ENCODE assay signal across 29 cellular contexts in genomic region chr6:143515766-143516355, GRCh38.
"Had no signal": no experiment of that assay in that cellular context is flagged by ENCODE, and none has a peak within 500 bp of the region (broad histone marks: within the 10 kb centered on the region; RNA-seq: fewer than 3 reads in every experiment).

No MANE protein-coding gene starts in this region.

- H3K27ac ChIP-seq: cardiac muscle cell, epithelial cell of prostate, hepatocyte, neutrophil, ovary, prostate gland, spleen, thyroid gland, upper lobe of left lung had no signal

- H3K9me3 ChIP-seq: adrenal gland, ascending aorta, esophagus squamous epithelium, neutrophil, ovary, prostate gland, spleen, thyroid gland, upper lobe of left lung had no signal

- H3K27me3 ChIP-seq: adrenal gland, ascending aorta, cardiac muscle cell, esophagus squamous epithelium, hepatocyte, neutrophil, ovary, spleen, thyroid gland, upper lobe of left lung had no signal

- ATAC-seq: stimulated activated naive CD8-positive, alpha-beta T cell treated with anti-CD3 and anti-CD28 coated beads, Interleukin-15, Interleukin-2, amounts not matched to agents 100 U/mL and 50 U/mL, for 24 hours; T-helper 17 cell had no signal

- DNase-seq: activated CD4-positive, alpha-beta memory T cell treated with anti-CD3 and anti-CD28 coated beads for 36 hours; activated CD4-positive, alpha-beta T cell treated with anti-CD3 and anti-CD28 coated beads, Interleukin-2, amount 10 ng/mL, durations not matched to agents 24 days and 14 days; activated CD4-positive, CD25-positive, alpha-beta regulatory T cell treated with anti-CD3 and anti-CD28 coated beads, Interleukin-2, amount 50 U/mL, for 72 hours; activated CD8-positive, alpha-beta memory T cell treated with anti-CD3 and anti-CD28 coated beads, Interleukin-2, amount 50 U/mL, for 4 hours; activated effector memory CD4-positive, alpha-beta T cell treated with anti-CD3 and anti-CD28 coated beads, Interleukin-2, amount 50 U/mL, for 16 hours; activated naive CD4-positive, alpha-beta T cell treated with anti-CD3 and anti-CD28 coated beads for 36 hours; activated naive CD8-positive, alpha-beta T cell treated with anti-CD3 and anti-CD28 coated beads for 36 hours; activated T-cell treated with anti-CD3 and anti-CD28 coated beads, Interleukin-2, amount 50 U/mL, for 1 hour; effector CD8-positive, alpha-beta T cell; esophagus squamous epithelium; foreskin melanocyte; islet precursor cell; naive B cell; nephron progenitor cell; retina; spleen; stimulated activated naive CD8-positive, alpha-beta T cell treated with anti-CD3 and anti-CD28 coated beads, Interleukin-15, Interleukin-2, amounts not matched to agents 100 U/mL and 50 U/mL, for 24 hours; T-helper 17 cell; T1000 had no signal

- H3K4me3 ChIP-seq: adrenal gland, ascending aorta, cardiac muscle cell, esophagus squamous epithelium, hepatocyte, ovary, prostate gland, spleen, thyroid gland, upper lobe of left lung had no signal

- H3K36me3 ChIP-seq: adrenal gland, ascending aorta, cardiac muscle cell, esophagus squamous epithelium, neutrophil, ovary, prostate gland, spleen, thyroid gland, upper lobe of left lung had no signal

- H3K4me1 ChIP-seq: prostate gland had no signal
